ENCODE assay signal across 10 cellular contexts in the genomic region with DNA sequence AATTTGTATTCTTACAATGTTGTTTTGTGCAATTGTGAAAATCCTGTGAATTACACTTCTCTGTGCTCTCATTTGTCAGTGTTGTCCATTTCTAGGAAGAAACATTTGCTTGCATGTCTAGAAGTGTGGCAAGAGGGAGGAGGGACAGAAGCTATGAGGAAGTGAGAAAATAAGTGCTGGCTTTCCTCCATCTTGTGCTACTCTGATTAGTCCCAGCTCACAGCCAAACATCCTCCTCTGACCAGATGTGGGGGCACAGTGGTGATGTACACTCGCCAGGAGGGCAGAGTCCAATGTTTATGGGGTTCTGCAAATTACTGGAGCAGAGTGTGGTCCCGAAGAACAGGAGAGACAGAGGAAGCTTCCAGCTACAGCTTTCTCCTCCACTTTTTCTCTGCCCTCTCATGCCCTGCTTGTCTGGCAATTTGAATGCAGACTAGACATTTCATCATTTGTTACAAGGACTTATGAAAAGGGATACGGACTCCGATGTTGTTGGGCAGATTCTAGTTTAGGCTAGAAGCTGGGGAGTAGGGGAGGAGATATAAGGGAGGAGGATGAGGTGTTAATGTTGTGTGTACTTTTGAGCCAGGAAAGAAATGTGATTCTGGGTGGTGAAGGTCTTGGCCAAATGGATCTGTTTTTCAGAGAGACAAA.
DNase-seq lines count a peak whose midpoint lies in the region; ATAC-seq, FAIRE-seq and TF ChIP-seq lines count a peak whose summit lies in the region.
"Had no signal": no experiment of that assay in that cellular context is flagged by ENCODE, and none has a peak within 500 bp of the region (broad histone marks: within the 10 kb centered on the region; RNA-seq: fewer than 3 reads in every experiment).

No MANE protein-coding gene starts in this region.

- H2BK5ac ChIP-seq in H1 (ENCODE audit: low read depth, low read length): no peak overlapping the region

- H3K56ac ChIP-seq in H1 (replicated peaks; ENCODE audit: insufficient read length, low read depth, low read length): no peak overlapping the region

- no peak for TF ChIP-seq CTCF in H1 (IDR thresholded peaks at IDR 0.05; ENCODE audit: control extremely low read depth in 1 of 3, insufficient read depth in 1 of 3, low read depth in 1 of 3, low read length in 3 of 3)

- H4K8ac ChIP-seq in H1 (ENCODE audit: extremely low read depth, insufficient read depth, low read length): no peak overlapping the region

- H3K4me2 ChIP-seq in H1 (ENCODE audit: insufficient read depth in 1 of 2, low read depth in 2 of 2, low read length in 2 of 2): no peak overlapping the region

- H3K27me3 ChIP-seq in H1 (replicated peaks in 1 of 4; ENCODE audit: control insufficient read depth in 3 of 4, extremely low read depth in 1 of 4, insufficient read depth in 3 of 4, low read length in 3 of 4): no peaks in the 10 kb centered on the region
- H3K27me3 ChIP-seq: heart left ventricle had no signal

- H3K27ac Mint-ChIP-seq in immature natural killer cell: no peak overlapping the region
- H3K27ac Mint-ChIP-seq: activated naive CD8-positive, alpha-beta T cell had no signal

- no peaks in the 10 kb centered on the region for H3K36me3 Mint-ChIP-seq in immature natural killer cell

- no peaks in the 10 kb centered on the region for H3K79me2 ChIP-seq in H1 (ENCODE audit: control insufficient read depth in 1 of 2, insufficient read depth in 2 of 2, low read length in 2 of 2)

- H4K91ac ChIP-seq in H1 (replicated peaks; ENCODE audit: insufficient read length, low read length): no peak overlapping the region

- ATAC-seq in Right ventricle myocardium superior (ENCODE audit: poor library complexity) (peak; percentile 63), HG03565 (IDR thresholded peaks at IDR 0.05; ENCODE audit: unreplicated experiment) (peak; percentile 77)

- DNase-seq in Right ventricle myocardium superior (no peak), cardiac septum (ENCODE audit: low spot score) (no peak), H1 (ENCODE audit: low read depth in 1 of 2, low spot score in 2 of 2) (no peak), urothelium cell line (ENCODE audit: low spot score) (no peak), NCI-H510A (lab: John Stamatoyannopoulos, UW) (no peak), NCI-H82 (lab: John Stamatoyannopoulos, UW) (no peak), immature natural killer cell (no peak)

- 90% methylated on average over 4 of the region's 4 CpGs; no CpG with 5 or more reads in 1 of the 2 experiments for WGBS in H1 (ENCODE audit: extremely low coverage in 1 of 2, insufficient coverage in 1 of 2, insufficient read length in 1 of 2, insufficient replicate concordance in 2 of 2, low coverage in 1 of 2, low lambda C conversion rate in 2 of 2, missing lambda C conversion rate in 1 of 2), 2 experiments

- H4K20me1 ChIP-seq in H1 (replicated peaks in 1 of 2; ENCODE audit: control insufficient read depth in 1 of 2, insufficient read depth in 2 of 2, low read length in 2 of 2): no peaks in the 10 kb centered on the region

- no peak overlapping the region for H3K4me3 Mint-ChIP-seq in immature natural killer cell
- H3K4me3 Mint-ChIP-seq: activated naive CD8-positive, alpha-beta T cell had no signal

- POLR2A ChIA-PET in H1 (lab: Charles Lee; ENCODE audit: partially characterized antibody): no interaction called here

- TF ChIP-seq EP300 in H1 (IDR thresholded peaks at IDR 0.05; ENCODE audit: borderline replicate concordance in 1 of 2, low read depth in 2 of 2, low read length in 2 of 2): no peak

- no peak for TF ChIP-seq POLR2A in H1 (IDR thresholded peaks at IDR 0.05; ENCODE audit: control extremely low read depth in 1 of 2, low read depth in 2 of 2, low read length in 2 of 2)

- no peaks in the 10 kb centered on the region for H3K4me1 ChIP-seq in H1 (replicated peaks in 1 of 4; ENCODE audit: control insufficient read depth in 3 of 4, insufficient read depth in 4 of 4, low read length in 3 of 4)

- H4K5ac ChIP-seq in H1 (ENCODE audit: insufficient read length, low read depth, low read length): no peak overlapping the region

- peaks cover 0 to 3% (median 0%) of the 10 kb centered on the region in 6 donors for H3K9me3 Mint-ChIP-seq in immature natural killer cell

- no peak overlapping the region for H3K9ac ChIP-seq in H1 (replicated peaks in 1 of 4; ENCODE audit: extremely low read depth in 1 of 4, low read depth in 3 of 4, low read length in 3 of 4)

- peak overlapping the region; percentile 60; the same call in 1 of the 2 replicates for H2AFZ ChIP-seq in H1 (ENCODE audit: low read length)

- H3K4me3 ChIP-seq in H1 (ENCODE audit: extremely low read depth in 1 of 4, insufficient read depth in 2 of 4, low read depth in 3 of 4, low read length in 4 of 4): no peak overlapping the region
- H3K4me3 ChIP-seq: heart left ventricle had no signal

- H3K9me3 ChIP-seq in H1 (ENCODE audit: insufficient read depth in 2 of 2, low read depth in 1 of 2, low read length in 1 of 2): no peaks in the 10 kb centered on the region
- H3K9me3 ChIP-seq: heart left ventricle had no signal

- H2BK15ac ChIP-seq in H1 (ENCODE audit: low read length): no peak overlapping the region

- H3K4me1 Mint-ChIP-seq in immature natural killer cell: no peaks in the 10 kb centered on the region

- CTCF ChIA-PET in H1 (lab: Charles Lee; ENCODE audit: partially characterized antibody): interaction anchor here (0.7 to 2.9 kb wide), 4 partner anchors 27 to 101 kb away, joined by 3 to 11 read pairs (median 3); no protein-coding TSS in a partner anchor

- no peaks in the 10 kb centered on the region for H3K23me2 ChIP-seq in H1 (ENCODE audit: low read depth, low read length)

- no peak for FAIRE-seq in H1 (lab: Jason Lieb, UNC)
- FAIRE-seq in urothelium cell line (lab: Jason Lieb, UNC): peak; percentile 68

- no peak overlapping the region for H3K27ac ChIP-seq in H1 (ENCODE audit: low read depth, low read length)
- H3K27ac ChIP-seq: heart left ventricle had no signal

- no peak overlapping the region for H3K14ac ChIP-seq in H1 (ENCODE audit: insufficient read length)

- peaks cover 0 to 9% (median 6%) of the 10 kb centered on the region in 3 donors for H3K27me3 Mint-ChIP-seq in immature natural killer cell (ENCODE audit: low read depth in 3 of 3)
- H3K27me3 Mint-ChIP-seq: activated naive CD8-positive, alpha-beta T cell had no signal

- TF ChIP-seq RAD21 in H1 (IDR thresholded peaks at IDR 0.05 in 1 of 2, conservative IDR thresholded peaks at IDR 0.05 in 1 of 2; ENCODE audit: low read depth in 2 of 2, low read length in 2 of 2): no peak

- no peak overlapping the region for H2BK20ac ChIP-seq in H1 (ENCODE audit: low read length)

- H2BK120ac ChIP-seq in H1 (replicated peaks; ENCODE audit: low read depth, low read length): no peak overlapping the region

- no peak overlapping the region for H3K23ac ChIP-seq in H1 (ENCODE audit: insufficient read length)

- H3K18ac ChIP-seq in H1 (ENCODE audit: extremely low read depth, low read length): no peak overlapping the region

- intact Hi-C loops in Right ventricle myocardium superior (cut with DNase I): no loop called here
- intact Hi-C loops in cardiac septum (cut with DNase I): no loop called here

- H2AK5ac ChIP-seq in H1 (ENCODE audit: low read depth, low read length): no peak overlapping the region

- no peaks in the 10 kb centered on the region for H3K79me1 ChIP-seq in H1 (ENCODE audit: low read depth, low read length)

- no peak overlapping the region for H2BK12ac ChIP-seq in H1 (ENCODE audit: low read depth, low read length)

- H3K4ac ChIP-seq in H1 (replicated peaks; ENCODE audit: insufficient read length, low read depth, low read length): no peak overlapping the region

- no peaks in the 10 kb centered on the region for H3K36me3 ChIP-seq in H1 (ENCODE audit: control insufficient read depth in 2 of 4, insufficient read depth in 4 of 4, low read length in 3 of 4)
- H3K36me3 ChIP-seq: heart left ventricle had no signal

TF ChIP-seq in H1, 55 proteins besides CTCF, POLR2A, EP300 and RAD21 (continues in another document):
- TF ChIP-seq SP2 (IDR thresholded peaks at IDR 0.05; ENCODE audit: low read length): no peak
- no peak for TF ChIP-seq BCL11A (IDR thresholded peaks at IDR 0.05; ENCODE audit: low read depth in 2 of 2, low read length in 2 of 2)
- TF ChIP-seq TAF7 (optimal IDR thresholded peaks at IDR 0.05; ENCODE audit: borderline replicate concordance, low read depth, low read length): no peak
- TF ChIP-seq EZH2 (IDR thresholded peaks at IDR 0.05; ENCODE audit: low read depth, low read length, severe bottlenecking): no peak
